In the genomic region with DNA sequence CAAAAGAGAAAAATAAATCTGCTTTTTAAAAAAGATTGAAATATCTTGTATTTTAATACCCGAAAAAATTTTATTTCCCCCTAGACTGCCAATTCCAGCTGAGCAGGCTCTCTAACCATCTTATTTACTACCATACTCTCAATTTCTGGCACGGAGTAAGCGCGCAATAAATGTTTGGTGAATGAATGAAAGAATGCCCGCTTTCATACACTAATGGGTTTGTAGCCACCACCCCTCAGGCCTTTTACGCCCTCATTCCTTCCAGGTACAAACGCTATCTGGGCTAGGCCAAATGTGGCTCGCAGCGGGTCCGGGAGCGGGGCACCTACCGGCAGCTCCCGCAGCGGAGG, we compare ENCODE assay signal across 1 cellular context.
TF ChIP-seq lines count a peak whose summit lies in the region.

No MANE protein-coding gene starts in this region.

TF ChIP-seq in HCT116, 20 proteins besides CTCF, POLR2A, EP300 and RAD21 (continued from another document):
- TF ChIP-seq, protein P1, sequence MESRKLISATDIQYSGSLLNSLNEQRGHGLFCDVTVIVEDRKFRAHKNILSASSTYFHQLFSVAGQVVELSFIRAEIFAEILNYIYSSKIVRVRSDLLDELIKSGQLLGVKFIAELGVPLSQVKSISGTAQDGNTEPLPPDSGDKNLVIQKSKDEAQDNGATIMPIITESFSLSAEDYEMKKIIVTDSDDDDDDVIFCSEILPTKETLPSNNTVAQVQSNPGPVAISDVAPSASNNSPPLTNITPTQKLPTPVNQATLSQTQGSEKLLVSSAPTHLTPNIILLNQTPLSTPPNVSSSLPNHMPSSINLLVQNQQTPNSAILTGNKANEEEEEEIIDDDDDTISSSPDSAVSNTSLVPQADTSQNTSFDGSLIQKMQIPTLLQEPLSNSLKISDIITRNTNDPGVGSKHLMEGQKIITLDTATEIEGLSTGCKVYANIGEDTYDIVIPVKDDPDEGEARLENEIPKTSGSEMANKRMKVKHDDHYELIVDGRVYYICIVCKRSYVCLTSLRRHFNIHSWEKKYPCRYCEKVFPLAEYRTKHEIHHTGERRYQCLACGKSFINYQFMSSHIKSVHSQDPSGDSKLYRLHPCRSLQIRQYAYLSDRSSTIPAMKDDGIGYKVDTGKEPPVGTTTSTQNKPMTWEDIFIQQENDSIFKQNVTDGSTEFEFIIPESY (IDR thresholded peaks at IDR 0.05; ENCODE audit: extremely low read depth, insufficient replicate concordance, low read length), result no peak
- no peak for TF ChIP-seq SIN3A (IDR thresholded peaks at IDR 0.05; ENCODE audit: low read depth)
- TF ChIP-seq, protein P2, sequence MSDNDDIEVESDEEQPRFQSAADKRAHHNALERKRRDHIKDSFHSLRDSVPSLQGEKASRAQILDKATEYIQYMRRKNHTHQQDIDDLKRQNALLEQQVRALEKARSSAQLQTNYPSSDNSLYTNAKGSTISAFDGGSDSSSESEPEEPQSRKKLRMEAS (IDR thresholded peaks at IDR 0.05), result no peak
- TF ChIP-seq POLR2AphosphoS5 (IDR thresholded peaks at IDR 0.05; ENCODE audit: low read depth, low read length), result no peak
